ENCODE assay signal across 11 cellular contexts in the genomic region with DNA sequence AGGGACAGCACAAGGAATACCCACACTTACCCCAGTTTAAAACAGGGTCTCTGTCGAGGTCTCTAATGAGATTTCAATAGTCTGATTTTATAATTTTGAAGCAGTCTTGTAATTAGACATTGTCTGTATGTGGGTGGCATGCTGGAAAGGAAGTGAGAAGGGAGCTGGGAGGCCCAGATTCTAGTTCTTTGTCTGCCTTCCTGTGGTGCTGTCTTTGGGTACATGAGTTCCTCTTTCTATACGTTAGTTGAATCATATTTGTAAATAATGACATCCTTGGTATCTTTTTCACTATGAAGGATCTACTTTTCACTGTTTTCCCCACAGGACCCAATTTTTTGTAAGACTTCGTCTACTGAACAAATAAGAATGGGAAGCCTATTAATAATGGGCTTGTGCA. TPM values are rescaled to one million over a fixed set of nuclear protein-coding genes. Genes with fewer than 3 reads are reported as not detected.
DNase-seq lines count a peak whose midpoint lies in the region; ATAC-seq and TF ChIP-seq lines count a peak whose summit lies in the region.
"Had no signal": no experiment of that assay in that cellular context is flagged by ENCODE, and none has a peak within 500 bp of the region (broad histone marks: within the 10 kb centered on the region; RNA-seq: fewer than 3 reads in every experiment).

No MANE protein-coding gene starts in this region.

- no peak overlapping the region for H3K27ac ChIP-seq in tibial nerve

- no peak overlapping the region for H3K4me3 ChIP-seq in tibial nerve

- no peak for TF ChIP-seq CTCF in tibial nerve (IDR thresholded peaks at IDR 0.05)

- no peaks in the 10 kb centered on the region for H3K36me3 ChIP-seq in tibial nerve

- DNase-seq in SKM-1 (lab: John Stamatoyannopoulos, UW; ENCODE audit: unreplicated experiment) (peak; percentile 23), UCSD-AML1 (lab: John Stamatoyannopoulos, UW; ENCODE audit: unreplicated experiment) (no peak), tibial nerve (ENCODE audit: low spot score in 2 of 2) (no peak), putamen (ENCODE audit: low spot score) (no peak)
- DNase-seq in activated naive CD4-positive, alpha-beta T cell treated with anti-CD3 and anti-CD28 coated beads, Interleukin-2, amount 50 U/mL, for 16 hours, result no peak
- DNase-seq: activated naive CD8-positive, alpha-beta T cell treated with anti-CD3 and anti-CD28 coated beads, Interleukin-2, amount 10 ng/mL, durations not matched to agents 7 days and 5 days; islet precursor cell had no signal

- WGBS in tibial nerve, 2 donors, result 61 to 69% methylated on average over 3 of the region's 3 CpGs

- no peak for TF ChIP-seq EP300 in tibial nerve (IDR thresholded peaks at IDR 0.05)

- no peak for TF ChIP-seq POLR2A in tibial nerve (IDR thresholded peaks at IDR 0.05)

- no peaks in the 10 kb centered on the region for H3K4me1 ChIP-seq in tibial nerve

- no peaks in the 10 kb centered on the region for H3K27me3 ChIP-seq in tibial nerve

- H3K9me3 ChIP-seq in tibial nerve, result no peaks in the 10 kb centered on the region

- peak; percentile 83 for ATAC-seq in GM18508 (IDR thresholded peaks at IDR 0.05; ENCODE audit: insufficient read depth, unreplicated experiment)
- ATAC-seq in GM21447 (IDR thresholded peaks at IDR 0.05; ENCODE audit: unreplicated experiment), result peak; percentile 84
- peak; percentile 85 for ATAC-seq in HG03139 (IDR thresholded peaks at IDR 0.05; ENCODE audit: unreplicated experiment)

RNA-seq across cellular contexts. Expression of gene TENM4, which starts 42.0 kb away (rescaled TPM):
- total RNA-seq in tibial nerve, result 10 to 100 TPM; 15.3 to 36.3 (median 19.6) TPM
- total RNA-seq: activated naive CD8-positive, alpha-beta T cell treated with anti-CD3 and anti-CD28 coated beads, Interleukin-2, amount 10 ng/mL, durations not matched to agents 7 days and 5 days; NCI-H460 had no signal
